Comparison of ENCODE assay signal across 12 cellular contexts in the genomic region with DNA sequence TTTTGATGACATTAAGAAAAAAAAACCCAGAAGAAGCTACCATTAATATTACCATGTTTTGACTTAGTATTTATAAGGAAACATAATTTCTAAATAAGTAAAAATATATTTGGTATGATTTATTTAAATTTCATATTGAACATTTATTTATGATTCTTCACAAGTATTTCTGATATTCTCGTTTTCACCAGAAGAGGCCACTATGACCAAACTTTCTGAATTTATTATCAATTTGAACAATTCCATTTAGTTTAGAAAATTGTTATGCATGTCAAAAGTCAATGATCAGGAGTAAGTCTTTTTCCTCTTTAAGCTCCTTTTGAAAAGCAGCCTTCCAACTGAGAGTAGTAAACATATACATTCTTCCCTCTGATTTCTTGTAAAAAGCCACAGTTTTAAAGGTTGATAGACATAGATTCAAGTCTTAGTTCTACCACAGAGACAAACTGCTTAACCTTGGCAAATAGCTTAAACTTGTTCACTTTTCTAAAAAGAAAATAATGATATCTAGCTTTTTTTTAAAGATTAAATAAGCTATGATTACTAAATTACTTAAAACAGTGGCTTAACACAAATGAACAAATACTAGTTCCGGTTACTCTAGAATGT.
DNase-seq lines count a peak whose midpoint lies in the region; ATAC-seq, FAIRE-seq and TF ChIP-seq lines count a peak whose summit lies in the region.
"Had no signal": no experiment of that assay in that cellular context is flagged by ENCODE, and none has a peak within 500 bp of the region (broad histone marks: within the 10 kb centered on the region; RNA-seq: fewer than 3 reads in every experiment).

No MANE protein-coding gene starts in this region.

- peaks cover 3% of the 10 kb centered on the region for H3K27me3 ChIP-seq in foreskin keratinocyte
- no peaks in the 10 kb centered on the region for H3K27me3 ChIP-seq in brain microvascular endothelial cell (replicated peaks)
- H3K27me3 ChIP-seq: gastrocnemius medialis, suprapubic skin had no signal

- no peaks in the 10 kb centered on the region for H3K36me3 Mint-ChIP-seq in natural killer cell

- peak; percentile 11 for FAIRE-seq in GM19239 (lab: Jason Lieb, UNC)

- no peak overlapping the region for H3K27ac Mint-ChIP-seq in natural killer cell

- in situ Hi-C loops in ACHN (cut with HindIII; ENCODE audit: low pct_ligation_motif_present, low pct_unique_long_range_greater_than_20kb, low sequenced_read_pairs) (no loop called here), brain microvascular endothelial cell (cut with HindIII; ENCODE audit: low pct_ligation_motif_present, low sequenced_read_pairs) (no loop called here)

- no peak overlapping the region for H3K4me3 Mint-ChIP-seq in natural killer cell

- H3K36me3 ChIP-seq in brain microvascular endothelial cell (replicated peaks): no peaks in the 10 kb centered on the region
- H3K36me3 ChIP-seq: gastrocnemius medialis, suprapubic skin had no signal

- no peaks in the 10 kb centered on the region for H3K4me1 ChIP-seq in foreskin keratinocyte
- H3K4me1 ChIP-seq: gastrocnemius medialis, suprapubic skin had no signal

- no peak for ATAC-seq in foreskin keratinocyte
- ATAC-seq in natural killer cell: no peak
- ATAC-seq: gastrocnemius medialis had no signal

- H3K27ac ChIP-seq in RWPE1 (no peak overlapping the region), foreskin keratinocyte (no peak overlapping the region), brain microvascular endothelial cell (no peak overlapping the region)
- H3K27ac ChIP-seq: gastrocnemius medialis, suprapubic skin had no signal

- peaks cover 36 to 72% of the 10 kb centered on the region in 2 donors for H3K27me3 Mint-ChIP-seq in natural killer cell (ENCODE audit: low read depth in 2 of 2)

- POLR2A ChIA-PET in RWPE1 (lab: Yijun Ruan, JAX; ENCODE audit: low non-redundant PET): no interaction called here

- TF ChIP-seq CTCF in RWPE1 (conservative IDR thresholded peaks at IDR 0.05; ENCODE audit: low read depth) (peak; percentile 59), foreskin keratinocyte (conservative IDR thresholded peaks at IDR 0.05) (peak; percentile 68), brain microvascular endothelial cell (IDR thresholded peaks at IDR 0.05; ENCODE audit: low read depth, low read length, missing control alignments) (no peak), natural killer cell (IDR thresholded peaks at IDR 0.05) (no peak)

- CTCF ChIA-PET in RWPE1 (lab: Yijun Ruan, JAX): interaction anchor here (0.7 kb wide), 3 partner anchors 312 to 1259 kb away, joined by 3 to 5 read pairs (median 4); no protein-coding TSS in a partner anchor

- H3K4me1 Mint-ChIP-seq in natural killer cell: no peaks in the 10 kb centered on the region

- intact Hi-C loops in natural killer cell (cut with micrococcal nuclease): no loop called here

- no peak overlapping the region for H3K4me3 ChIP-seq in brain microvascular endothelial cell (ENCODE audit: low read depth, low read length)
- H3K4me3 ChIP-seq: gastrocnemius medialis, suprapubic skin had no signal

- DNase-seq in ACHN: peak; percentile 17
- no peak for DNase-seq in GM19239 (ENCODE audit: insufficient read length, low spot score)
- no peak for DNase-seq in RWPE1 (ENCODE audit: low spot score)
- DNase-seq in foreskin keratinocyte: no peak
- DNase-seq in stimulated activated CD8-positive, alpha-beta memory T cell treated with anti-CD3 and anti-CD28 coated beads, Interleukin-4, amount 100 ng/mL, for 48 hours: no peak
- DNase-seq in brain microvascular endothelial cell: no peak
- no peak for DNase-seq in activated effector memory CD4-positive, alpha-beta T cell treated with Interleukin-2 at 50 U/mL for 16 hours
- DNase-seq in natural killer cell: no peak
- DNase-seq: activated CD4-positive, alpha-beta T cell treated with anti-CD3 and anti-CD28 coated beads, Interleukin-2, amount 50 U/mL, for 48 hours; gastrocnemius medialis; NCI-H2107 had no signal

- no peaks in the 10 kb centered on the region for H3K9me3 Mint-ChIP-seq in natural killer cell

Comparison
In these comparisons a context has a peak if more than half of its experiments do, and no peak if none do; other contexts are left out.
1. CTCF ChIP-seq: peak in RWPE1 (single experiment) and foreskin keratinocyte (single experiment); none in brain microvascular endothelial cell (single experiment) and natural killer cell (single experiment).